ENCODE assay signal across 12 cellular contexts in genomic region chr6:42292002-42292735, GRCh38.
DNase-seq lines count a peak whose midpoint lies in the region; ATAC-seq and TF ChIP-seq lines count a peak whose summit lies in the region.
"Had no signal": no experiment of that assay in that cellular context is flagged by ENCODE, and none has a peak within 500 bp of the region (broad histone marks: within the 10 kb centered on the region; RNA-seq: fewer than 3 reads in every experiment).

No MANE protein-coding gene starts in this region.

- H3K27ac ChIP-seq in esophagus (ENCODE audit: low read depth in 2 of 2, low read length in 1 of 2): peak overlapping the region; percentile 67 to 85
- peak overlapping the region; percentile 59 for H3K27ac ChIP-seq in smooth muscle cell (ENCODE audit: low read depth)
- H3K27ac ChIP-seq: VCaP had no signal

- DNase-seq in activated gamma-delta T cell treated with Interleukin-2 at 50 U/mL for 16 hours: peak; percentile 26
- no peak for DNase-seq in activated gamma-delta T cell (lab: John Stamatoyannopoulos, UW)
- DNase-seq in SW480 (ENCODE audit: low spot score): peak; percentile 52
- DNase-seq in smooth muscle cell (lab: John Stamatoyannopoulos, UW; ENCODE audit: unreplicated experiment): no peak
- DNase-seq in GDM1 (lab: John Stamatoyannopoulos, UW): no peak
- DNase-seq: NCI-H446 treated with DMSO at 0.1 percent for 48 hours had no signal

- peak overlapping the region; percentile 30 for H3K9ac ChIP-seq in smooth muscle cell (ENCODE audit: low read depth)

- no peak overlapping the region for H3K4me3 ChIP-seq in esophagus (ENCODE audit: low read depth in 1 of 2, low read length in 2 of 2)
- H3K4me3 ChIP-seq in smooth muscle cell: no peak overlapping the region
- H3K4me3 ChIP-seq: BLaER1 treated with 17β-estradiol and CSF1 and Interleukin-3, amounts not matched to agents 10 nM and 100 nM had no signal

- peaks cover 0 to 2% of the 10 kb centered on the region in 2 donors for H3K36me3 ChIP-seq in esophagus (ENCODE audit: control insufficient read depth in 2 of 2, insufficient read depth in 2 of 2, low read length in 1 of 2)
- H3K36me3 ChIP-seq in smooth muscle cell (ENCODE audit: low read depth): no peaks in the 10 kb centered on the region

- H4K20me1 ChIP-seq in smooth muscle cell (ENCODE audit: low read depth): no peaks in the 10 kb centered on the region

- no peaks in the 10 kb centered on the region for H3K79me2 ChIP-seq in smooth muscle cell (ENCODE audit: low read depth)

- H2AFZ ChIP-seq in smooth muscle cell (ENCODE audit: low read depth): no peak overlapping the region

- H3K4me2 ChIP-seq in smooth muscle cell: no peak overlapping the region

- ATAC-seq in GM21526 (IDR thresholded peaks at IDR 0.05; ENCODE audit: low FRiP score, unreplicated experiment): no peak
- no peak for ATAC-seq in HG02884 (IDR thresholded peaks at IDR 0.05; ENCODE audit: unreplicated experiment)
- ATAC-seq: left lobe of liver had no signal

- H3K4me1 ChIP-seq in esophagus (ENCODE audit: control insufficient read depth in 2 of 2, insufficient read depth in 2 of 2, low read length in 1 of 2): peaks cover 8 to 27% of the 10 kb centered on the region in 2 donors
- no peaks in the 10 kb centered on the region for H3K4me1 ChIP-seq in smooth muscle cell (ENCODE audit: low read depth)

- no peak for TF ChIP-seq CTCF in smooth muscle cell (IDR thresholded peaks at IDR 0.05; ENCODE audit: borderline replicate concordance, insufficient read depth, poor library complexity, severe bottlenecking)

- H3K9me3 ChIP-seq in esophagus (ENCODE audit: control insufficient read depth in 2 of 2, insufficient read depth in 1 of 2, low read depth in 1 of 2, low read length in 1 of 2): no peaks in the 10 kb centered on the region
- no peaks in the 10 kb centered on the region for H3K9me3 ChIP-seq in smooth muscle cell (replicated peaks; ENCODE audit: low read depth)

- no peaks in the 10 kb centered on the region for H3F3A ChIP-seq in smooth muscle cell (ENCODE audit: low read depth)

- WGBS in esophagus, 2 donors: 69 to 72% methylated on average over 9 of the region's 9 CpGs
- 83% methylated on average over 9 of the region's 9 CpGs for WGBS in smooth muscle cell (ENCODE audit: low lambda C conversion rate)

- H3K27me3 ChIP-seq in esophagus (ENCODE audit: control insufficient read depth in 1 of 2, insufficient read depth in 2 of 2, low read length in 2 of 2): no peaks in the 10 kb centered on the region
- H3K27me3 ChIP-seq in smooth muscle cell (ENCODE audit: low read depth): no peaks in the 10 kb centered on the region
- H3K27me3 ChIP-seq: BLaER1 treated with 17β-estradiol and CSF1 and Interleukin-3, amounts not matched to agents 10 nM and 100 nM had no signal

Comparison
In these comparisons a context has a peak if more than half of its experiments do, and no peak if none do; other contexts are left out.
1. DNase-seq: peak in activated gamma-delta T cell treated with Interleukin-2 at 50 U/mL for 16 hours (single experiment) and SW480 (single experiment); none in activated gamma-delta T cell (single experiment), smooth muscle cell (single experiment) and GDM1 (single experiment).